ENCODE assay signal across 16 cellular contexts in genomic region chr3:160379628-160380214, GRCh38.
"Had no signal": no experiment of that assay in that cellular context is flagged by ENCODE, and none has a peak within 500 bp of the region (broad histone marks: within the 10 kb centered on the region; RNA-seq: fewer than 3 reads in every experiment).

No MANE protein-coding gene starts in this region.

- H3K27me3 Mint-ChIP-seq: activated B cell treated with CpG ODN at 0.5 μM for 24 hours; activated CD4-positive, alpha-beta T cell treated with anti-CD3 and anti-CD28 coated beads, Interleukin-2, amount 10 ng/mL, durations not matched to agents 24 days and 14 days; central memory CD8-positive, alpha-beta T cell; memory B cell had no signal

- H3K4me1 Mint-ChIP-seq: activated B cell treated with CpG ODN at 0.5 μM for 24 hours; central memory CD8-positive, alpha-beta T cell; immature natural killer cell; memory B cell; stimulated activated effector memory CD8-positive, alpha-beta T cell treated with anti-CD3 and anti-CD28 coated beads, Interleukin-12 subunit alpha, Interleukin-12 subunit beta, amount 100 ng/mL, for 72 hours had no signal

- H3K4me3 Mint-ChIP-seq: activated B cell treated with CpG ODN at 0.5 μM for 24 hours; activated CD4-positive, alpha-beta T cell treated with anti-CD3 and anti-CD28 coated beads, Interleukin-2, amount 10 ng/mL, durations not matched to agents 24 days and 14 days; central memory CD8-positive, alpha-beta T cell; immature natural killer cell; memory B cell; stimulated activated effector memory CD8-positive, alpha-beta T cell treated with anti-CD3 and anti-CD28 coated beads, Interleukin-12 subunit alpha, Interleukin-12 subunit beta, amount 100 ng/mL, for 72 hours had no signal

- ATAC-seq: body of pancreas; left lobe of liver; psoas muscle; right lobe of liver; stimulated activated effector memory CD8-positive, alpha-beta T cell treated with anti-CD3 and anti-CD28 coated beads, Interleukin-12 subunit alpha, Interleukin-12 subunit beta, amount 100 ng/mL, for 72 hours had no signal

- DNase-seq: activated B cell treated with CpG ODN at 0.5 μM for 24 hours; activated CD4-positive, alpha-beta T cell treated with anti-CD3 and anti-CD28 coated beads, Interleukin-2, amount 10 ng/mL, durations not matched to agents 24 days and 14 days; activated naive CD4-positive, alpha-beta T cell treated with anti-CD3 and anti-CD28 coated beads, Interleukin-2, amount 50 U/mL, for 16 hours; adrenal gland; body of pancreas; effector memory CD4-positive, alpha-beta T cell; immature natural killer cell; psoas muscle; right lobe of liver had no signal

- H3K4me3 ChIP-seq: adrenal gland, body of pancreas, psoas muscle, right lobe of liver, tibial nerve had no signal

- H3K27ac Mint-ChIP-seq: activated B cell treated with CpG ODN at 0.5 μM for 24 hours; activated CD4-positive, alpha-beta T cell treated with anti-CD3 and anti-CD28 coated beads, Interleukin-2, amount 10 ng/mL, durations not matched to agents 24 days and 14 days; activated T-helper 2 cell treated with anti-CD3 and anti-CD28 coated beads, Interferon-gamma antibody, Interleukin-2, Interleukin-4, amounts not matched to agents 10 μg/mL and 5 μg/mL and 100 μg/mL, durations not matched to agents 14 hours and 24 hours and 36 hours; immature natural killer cell; memory B cell; stimulated activated effector memory CD8-positive, alpha-beta T cell treated with anti-CD3 and anti-CD28 coated beads, Interleukin-12 subunit alpha, Interleukin-12 subunit beta, amount 100 ng/mL, for 72 hours had no signal

- H3K36me3 ChIP-seq: adrenal gland, right lobe of liver had no signal

- H3K27me3 ChIP-seq: adrenal gland, body of pancreas, right lobe of liver, tibial nerve had no signal

- H3K4me1 ChIP-seq: adrenal gland, psoas muscle, tibial nerve had no signal

- H3K9me3 ChIP-seq: adrenal gland, body of pancreas, psoas muscle, right lobe of liver, tibial nerve had no signal

- H3K27ac ChIP-seq: adrenal gland, body of pancreas, epithelial cell of prostate, psoas muscle, right lobe of liver, tibial nerve had no signal

- H3K9me3 Mint-ChIP-seq: activated B cell treated with CpG ODN at 0.5 μM for 24 hours; activated CD4-positive, alpha-beta T cell treated with anti-CD3 and anti-CD28 coated beads, Interleukin-2, amount 10 ng/mL, durations not matched to agents 24 days and 14 days; activated T-helper 2 cell treated with anti-CD3 and anti-CD28 coated beads, Interferon-gamma antibody, Interleukin-2, Interleukin-4, amounts not matched to agents 10 μg/mL and 5 μg/mL and 100 μg/mL, durations not matched to agents 14 hours and 24 hours and 36 hours; central memory CD8-positive, alpha-beta T cell; immature natural killer cell; memory B cell; stimulated activated effector memory CD8-positive, alpha-beta T cell treated with anti-CD3 and anti-CD28 coated beads, Interleukin-12 subunit alpha, Interleukin-12 subunit beta, amount 100 ng/mL, for 72 hours had no signal
